In the genomic region with DNA sequence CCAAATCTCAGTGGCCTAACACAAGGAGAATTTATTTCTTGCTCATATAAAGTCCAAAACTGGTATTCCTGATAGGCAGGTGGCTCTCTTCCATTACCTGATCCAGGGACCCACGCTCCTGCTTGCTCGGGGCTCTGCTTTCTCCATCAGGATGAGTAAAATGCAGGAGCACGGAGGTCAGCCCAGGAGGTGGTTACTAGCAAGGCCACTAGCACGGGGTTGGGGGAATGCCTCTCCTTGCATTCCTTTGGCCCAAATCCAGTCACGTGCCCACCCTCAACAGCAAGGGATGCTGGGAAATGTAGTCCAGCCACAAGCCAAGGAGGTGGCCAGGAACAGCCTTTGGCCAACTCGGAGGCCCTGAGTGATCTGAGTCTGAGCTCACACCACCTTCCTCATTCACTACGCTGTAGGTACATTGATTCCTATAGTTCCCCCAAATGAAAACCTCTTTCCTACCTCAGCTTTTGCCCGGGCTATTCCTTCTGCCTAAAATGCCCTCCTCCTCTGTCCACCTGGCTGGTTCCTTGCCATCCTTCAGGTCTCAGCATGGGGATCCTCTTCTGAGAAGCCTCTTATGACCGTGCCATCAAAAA, we compare ENCODE assay signal across 8 cellular contexts. TPM values are rescaled to one million over a fixed set of nuclear protein-coding genes. Genes with fewer than 3 reads are reported as not detected.
A peak's percentile ranks its signal among the peaks of the same experiment; 100 is the strongest.
DNase-seq lines count a peak whose midpoint lies in the region; ATAC-seq and TF ChIP-seq lines count a peak whose summit lies in the region.

No MANE protein-coding gene starts in this region.

- H4K20me1 ChIP-seq in H9 (ENCODE audit: control insufficient read depth, insufficient read depth, insufficient read length) (no peaks in the 10 kb centered on the region), PC-9 (ENCODE audit: insufficient read depth) (no peaks in the 10 kb centered on the region)

- no peaks in the 10 kb centered on the region for H3K9me3 ChIP-seq in H9 (ENCODE audit: control insufficient read depth, low read depth, low read length)
- H3K9me3 ChIP-seq in PC-9 (ENCODE audit: insufficient read depth, low read depth) = no peaks in the 10 kb centered on the region
- H3K9me3 ChIP-seq in tibial nerve = no peaks in the 10 kb centered on the region
- H3K9me3 ChIP-seq in effector memory CD4-positive, alpha-beta T cell (ENCODE audit: control insufficient read depth, low read length) = no peaks in the 10 kb centered on the region

- peak overlapping the region; percentile 54 for H3K18ac ChIP-seq in H9 (ENCODE audit: insufficient read length, low read depth, low read length)

- no peak overlapping the region for H3K23ac ChIP-seq in H9 (ENCODE audit: insufficient read length, low read depth, low read length)

- H2BK15ac ChIP-seq in H9 (ENCODE audit: low read depth, low read length) = no peak overlapping the region

- peak overlapping the region; percentile 84 to 96 (median 84); a peak in 5 of 7 replicates for H3K27ac Mint-ChIP-seq in H9

- H3K4me3 Mint-ChIP-seq in H9 = peak overlapping the region; percentile 58 to 78

- H4K5ac ChIP-seq in H9 (ENCODE audit: insufficient read length, low read depth, low read length) = no peak overlapping the region

- H3K27me3 Mint-ChIP-seq in H9 (ENCODE audit: low read depth) = no peaks in the 10 kb centered on the region; the same call in 1 of the 2 replicates

- DNase-seq in AG20443 (ENCODE audit: low spot score) (peak; percentile 61), H9 (peak; percentile 98), PC-9 (peak; percentile 30 to 74), fibroblast of pulmonary artery (ENCODE audit: low read depth) (peak; percentile 88), nucleus accumbens (lab: John Stamatoyannopoulos, UW) (peak in 34 of 56 donors; percentile 0 to 50 (median 8)), tibial nerve (ENCODE audit: low spot score in 2 of 2) (no peak)
- DNase-seq in effector memory CD4-positive, alpha-beta T cell = no peak

- H3K4me2 ChIP-seq in H9 (ENCODE audit: insufficient read depth, insufficient read length, low read length) (peak overlapping the region; percentile 7), PC-9 (peak overlapping the region; percentile 63)

- no peak overlapping the region for H4K8ac ChIP-seq in H9 (replicated peaks; ENCODE audit: insufficient read length, low read depth, low read length)

- H2AFZ ChIP-seq in H9 (ENCODE audit: low read length) (no peak overlapping the region), PC-9 (no peak overlapping the region)

- H2BK20ac ChIP-seq in H9 (ENCODE audit: low read depth, low read length, poor library complexity, severe bottlenecking) = no peak overlapping the region

- CTCF ChIA-PET in PC-9 (lab: Charles Lee) = no interaction called here

- H3K9me3 Mint-ChIP-seq in H9 = no peaks in the 10 kb centered on the region

- no peaks in the 10 kb centered on the region for H3K36me3 Mint-ChIP-seq in H9 (ENCODE audit: insufficient read depth in 1 of 3, low read depth in 3 of 3)

- H3K4me1 Mint-ChIP-seq in H9 = peaks cover 6 to 16% of the 10 kb centered on the region in 2 experiments

- no peak overlapping the region for H2AK5ac ChIP-seq in H9 (ENCODE audit: insufficient read length, low read length)

- no peak overlapping the region for H3K56ac ChIP-seq in H9 (ENCODE audit: insufficient read length, low read depth, low read length)

- H3K36me3 ChIP-seq in PC-9 (ENCODE audit: low read depth) (no peaks in the 10 kb centered on the region), tibial nerve (no peaks in the 10 kb centered on the region)
- no peaks in the 10 kb centered on the region for H3K36me3 ChIP-seq in effector memory CD4-positive, alpha-beta T cell (ENCODE audit: control insufficient read depth, insufficient read depth, low read length)

- WGBS in H9 (ENCODE audit: extremely low coverage, insufficient read length, low lambda C conversion rate) = no CpG with 5 or more reads among the region's 9 CpGs
- WGBS in tibial nerve, 2 donors = 40 to 43% methylated on average over 9 of the region's 9 CpGs

- no peak for TF ChIP-seq CTCF in H9 (conservative IDR thresholded peaks at IDR 0.05)
- TF ChIP-seq CTCF in PC-9 (conservative IDR thresholded peaks at IDR 0.05) = no peak
- TF ChIP-seq CTCF in fibroblast of pulmonary artery (IDR thresholded peaks at IDR 0.05; ENCODE audit: low read length, missing control alignments) = no peak
- no peak for TF ChIP-seq CTCF in tibial nerve (IDR thresholded peaks at IDR 0.05)

- no peak overlapping the region for H3K4ac ChIP-seq in H9 (ENCODE audit: low read depth, low read length)

- no peak for TF ChIP-seq POLR2A in tibial nerve (IDR thresholded peaks at IDR 0.05)

- BruUV-seq in PC-9 (replicated peaks; lab: Mats Ljungman, UMichigan) = no TSS peak

- no peak overlapping the region for H3K9ac ChIP-seq in H9 (ENCODE audit: extremely low read depth, insufficient read length, low read length)

- POLR2A ChIA-PET in PC-9 (lab: Charles Lee; ENCODE audit: unreplicated experiment) = no interaction called here

- no peak overlapping the region for H3T11ph ChIP-seq in H9 (ENCODE audit: low read length)

- peak overlapping the region; percentile 39; the same call in 1 of the 2 replicates for H3K4me3 ChIP-seq in PC-9
- peak overlapping the region; percentile 22 for H3K4me3 ChIP-seq in fibroblast of pulmonary artery (replicated peaks; ENCODE audit: low read depth, low read length)
- H3K4me3 ChIP-seq in tibial nerve = no peak overlapping the region
- no peak overlapping the region for H3K4me3 ChIP-seq in effector memory CD4-positive, alpha-beta T cell (ENCODE audit: insufficient read depth, low read depth, low read length, poor library complexity, severe bottlenecking)

- intact Hi-C loops in PC-9 (cut with micrococcal nuclease; ENCODE audit: unreplicated experiment) = no loop called here

- no peak overlapping the region for H2BK12ac ChIP-seq in H9 (ENCODE audit: insufficient read length, low read depth, low read length)

- H3F3A ChIP-seq in PC-9 (ENCODE audit: insufficient read depth, low read depth) = peaks cover 7% of the 10 kb centered on the region

- no peak overlapping the region for H2BK5ac ChIP-seq in H9 (ENCODE audit: insufficient read length, low read length)

- no peak overlapping the region for H2BK120ac ChIP-seq in H9 (ENCODE audit: low read depth, low read length, poor library complexity, severe bottlenecking)

- no peaks in the 10 kb centered on the region for H3K9me2 ChIP-seq in PC-9 (ENCODE audit: insufficient read depth)

- no peaks in the 10 kb centered on the region for H3K4me1 ChIP-seq in H9 (ENCODE audit: insufficient read depth, low read length)
- peaks cover 5% of the 10 kb centered on the region for H3K4me1 ChIP-seq in PC-9 (replicated peaks; ENCODE audit: insufficient read depth)
- peaks cover 0 to 3% (median 1%) of the 10 kb centered on the region in 4 donors for H3K4me1 ChIP-seq in tibial nerve
- no peaks in the 10 kb centered on the region for H3K4me1 ChIP-seq in effector memory CD4-positive, alpha-beta T cell (ENCODE audit: control insufficient read depth, insufficient read depth, low read length, poor library complexity, severe bottlenecking)

- H3K27ac ChIP-seq in H9 (ENCODE audit: insufficient read length, low read depth, low read length) = no peak overlapping the region
- no peak overlapping the region for H3K27ac ChIP-seq in PC-9
- H3K27ac ChIP-seq in tibial nerve = no peak overlapping the region
- H3K27ac ChIP-seq in effector memory CD4-positive, alpha-beta T cell (ENCODE audit: insufficient read depth, low read length, poor library complexity, severe bottlenecking) = no peak overlapping the region

- TF ChIP-seq EP300 in tibial nerve (IDR thresholded peaks at IDR 0.05) = no peak

- ATAC-seq in HG03571 (IDR thresholded peaks at IDR 0.05; ENCODE audit: unreplicated experiment) = no peak

- no peaks in the 10 kb centered on the region for H3K23me2 ChIP-seq in H9 (ENCODE audit: insufficient read length, low read depth, low read length, poor library complexity, severe bottlenecking)

- no peak overlapping the region for H4K91ac ChIP-seq in H9 (ENCODE audit: insufficient read length, low read depth, low read length)

- H3K27me3 ChIP-seq in H9 (ENCODE audit: insufficient read depth, low read length) (no peaks in the 10 kb centered on the region), PC-9 (ENCODE audit: insufficient read depth, low read depth) (no peaks in the 10 kb centered on the region), tibial nerve (no peaks in the 10 kb centered on the region)
- peaks cover 4% of the 10 kb centered on the region for H3K27me3 ChIP-seq in effector memory CD4-positive, alpha-beta T cell (replicated peaks; ENCODE audit: control insufficient read depth, insufficient read depth, low read length, poor library complexity, severe bottlenecking)

- H3K79me1 ChIP-seq in H9 (ENCODE audit: insufficient read depth, low read depth, low read length, poor library complexity, severe bottlenecking) = no peaks in the 10 kb centered on the region

- H3K14ac ChIP-seq in H9 (ENCODE audit: insufficient read depth, low read length) = no peak overlapping the region

- H3K79me2 ChIP-seq in H9 (ENCODE audit: insufficient read depth, low read length) = no peaks in the 10 kb centered on the region
- no peaks in the 10 kb centered on the region for H3K79me2 ChIP-seq in PC-9 (ENCODE audit: low read depth)

RNA-seq across cellular contexts. Expression of gene HAPSTR1, which starts 38.3 kb away (rescaled TPM):
- total RNA-seq in H9 (2021) = 80.1 and 85.2 TPM in 2 replicates
- total RNA-seq in PC-9 (2021) = 61.1 and 82.8 TPM in 2 replicates
- total RNA-seq in tibial nerve = 10 to 100 TPM; 39.9 to 54.3 (median 50.6) TPM

Comparison
In these comparisons a context has a peak if more than half of its experiments do, and no peak if none do; other contexts are left out.
1. DNase-seq: peak in AG20443 (single experiment), H9 (single experiment), PC-9 (2 of 2), fibroblast of pulmonary artery (single experiment) and nucleus accumbens (34 of 56); none in tibial nerve (0 of 2) and effector memory CD4-positive, alpha-beta T cell (0 of 3).
2. H3K4me3 ChIP-seq: peak in PC-9 (single experiment) and fibroblast of pulmonary artery (single experiment); none in tibial nerve (0 of 4) and effector memory CD4-positive, alpha-beta T cell (single experiment).